ENCODE assay signal across 8 cellular contexts in genomic region chr14:75279739-75280447, GRCh38. TPM values are rescaled to one million over a fixed set of nuclear protein-coding genes. Genes with fewer than 3 reads are reported as not detected.
A peak's percentile ranks its signal among the peaks of the same experiment; 100 is the strongest.
DNase-seq lines count a peak whose midpoint lies in the region; ATAC-seq and TF ChIP-seq lines count a peak whose summit lies in the region.

No MANE protein-coding gene starts in this region.

- no peak for DNase-seq in WERI-Rb-1
- peak; percentile 31 for DNase-seq in fibroblast of villous mesenchyme (ENCODE audit: low read depth)
- DNase-seq in GM19238 (ENCODE audit: insufficient read length, low spot score): no peak
- no peak for DNase-seq in DMS 273 treated with DMSO at 0.1 percent for 48 hours (lab: John Stamatoyannopoulos, UW)
- DNase-seq in inferior parietal cortex (ENCODE audit: extremely low spot score): no peak

- H3K4me3 ChIP-seq in GM08714 (ENCODE audit: low read length): peak overlapping the region; percentile 56; the same call in 1 of the 2 replicates
- peak overlapping the region; percentile 67 for H3K4me3 ChIP-seq in WERI-Rb-1 (ENCODE audit: low read depth, low read length)
- peak overlapping the region; percentile 88 for H3K4me3 ChIP-seq in fibroblast of villous mesenchyme (ENCODE audit: low read depth, low read length)
- peak overlapping the region; percentile 97 for H3K4me3 ChIP-seq in neutrophil (ENCODE audit: low read depth in 1 of 2, low read length in 1 of 2)

- H3K9me3 ChIP-seq in WERI-Rb-1 (ENCODE audit: severe bottlenecking): no peaks in the 10 kb centered on the region
- H3K9me3 ChIP-seq in neutrophil: peaks cover 7% of the 10 kb centered on the region

- H3K36me3 ChIP-seq in WERI-Rb-1 (peaks cover 9% of the 10 kb centered on the region), neutrophil (peaks cover 43% of the 10 kb centered on the region)

- H3K4me1 ChIP-seq in neutrophil (ENCODE audit: control insufficient read depth in 1 of 2, insufficient read depth in 1 of 2, low read depth in 1 of 2, low read length in 1 of 2): peaks cover 69 to 70% of the 10 kb centered on the region in 2 experiments

- no peak for TF ChIP-seq CTCF in WERI-Rb-1 (IDR thresholded peaks at IDR 0.05; ENCODE audit: low read depth, low read length)
- no peak for TF ChIP-seq CTCF in fibroblast of villous mesenchyme (IDR thresholded peaks at IDR 0.05; ENCODE audit: insufficient read depth, low read depth, low read length)
- no peak for TF ChIP-seq CTCF in neutrophil (IDR thresholded peaks at IDR 0.05)

- H3K27ac ChIP-seq in WERI-Rb-1 (no peak overlapping the region), neutrophil (peak overlapping the region; percentile 99)

- H3K27me3 ChIP-seq in WERI-Rb-1 (ENCODE audit: insufficient read depth, low read depth, severe bottlenecking) (no peaks in the 10 kb centered on the region), neutrophil (no peaks in the 10 kb centered on the region)

- ATAC-seq in HG03135 (IDR thresholded peaks at IDR 0.05; ENCODE audit: unreplicated experiment): no peak

RNA-seq across cellular contexts. Expression of gene FOS, which starts 1.3 kb away (rescaled TPM):
- 108 and 122 TPM in 2 replicates for total RNA-seq in fibroblast of villous mesenchyme
